In the genomic region with DNA sequence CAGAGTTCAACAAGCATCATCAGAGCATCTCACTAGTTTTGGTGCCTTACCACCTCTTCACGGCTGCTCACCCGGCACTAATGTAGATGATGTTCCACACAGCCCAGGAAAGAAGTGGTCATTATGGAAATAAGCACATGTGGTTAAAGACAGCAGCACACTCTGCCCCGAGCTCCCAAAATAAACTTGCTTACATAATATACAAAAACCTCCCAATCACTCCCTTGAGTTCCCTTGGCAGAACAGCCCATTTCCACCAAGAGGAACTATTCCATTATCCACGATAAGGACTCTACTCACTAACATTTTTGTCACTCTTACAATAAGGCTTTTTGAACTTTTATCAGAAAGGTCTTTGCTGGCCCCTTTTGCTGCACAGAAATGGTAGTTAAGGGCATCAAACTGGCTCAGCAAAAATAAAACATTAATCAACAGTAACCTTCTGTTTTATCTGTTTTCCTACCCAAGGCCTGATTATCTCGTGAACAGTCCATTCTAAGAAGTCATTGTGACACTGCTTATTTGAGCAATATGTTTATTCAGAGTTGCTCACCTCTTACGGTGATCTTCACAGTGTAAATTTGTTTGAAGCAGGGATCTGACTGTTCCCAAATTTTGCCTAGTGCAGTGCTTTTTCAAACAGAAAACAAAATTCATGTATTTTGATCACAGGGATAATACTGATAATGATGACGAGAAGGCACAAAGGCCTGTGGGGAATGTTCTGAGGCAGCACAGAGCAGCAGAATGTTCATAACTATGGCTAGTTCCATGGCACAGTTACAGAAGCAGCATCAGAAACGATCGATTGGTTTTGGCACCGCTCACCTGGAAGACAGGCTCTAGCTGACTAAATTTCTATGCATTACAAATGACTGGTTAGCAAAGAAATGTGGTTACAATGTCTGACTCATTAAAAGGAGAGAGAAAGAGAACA, we compare ENCODE assay signal across 14 cellular contexts.
DNase-seq lines count a peak whose midpoint lies in the region; ATAC-seq and TF ChIP-seq lines count a peak whose summit lies in the region.
"Had no signal": no experiment of that assay in that cellular context is flagged by ENCODE, and none has a peak within 500 bp of the region (broad histone marks: within the 10 kb centered on the region; RNA-seq: fewer than 3 reads in every experiment).

No MANE protein-coding gene starts in this region.

- intact Hi-C loops in uterus (cut with DNase I; ENCODE audit: low total_unique reads), result no loop called here

- TF ChIP-seq POLR2A in uterus (IDR thresholded peaks at IDR 0.05), result no peak

- H3K4me3 ChIP-seq in astrocyte of the spinal cord (ENCODE audit: low read depth, low read length) (no peak overlapping the region), uterus (no peak overlapping the region)

- DNase-seq in NCI-H526 (lab: John Stamatoyannopoulos, UW) (peak; percentile 0 to 31), NCI-H526 treated with DMSO at 0.1 percent for 48 hours (lab: John Stamatoyannopoulos, UW) (no peak), astrocyte of the spinal cord (ENCODE audit: low read depth, low spot score) (peak; percentile 84), left lobe of liver (ENCODE audit: low spot score) (peak; percentile 88), uterus (peak; percentile 34 to 66), NCI-H748 treated with DMSO at 0.1 percent for 48 hours (lab: John Stamatoyannopoulos, UW) (no peak), SK-N-DZ (ENCODE audit: low spot score) (no peak)
- DNase-seq: dermis blood vessel endothelial cell, DMS79 treated with DMSO at 0.1 percent for 48 hours, IMR-90, NCI-H524, T-helper 17 cell had no signal

- ATAC-seq in left lobe of liver, result peak; percentile 83
- ATAC-seq in HG02870 (IDR thresholded peaks at IDR 0.05; ENCODE audit: unreplicated experiment), result no peak
- ATAC-seq: T-helper 17 cell had no signal

- H3K27ac ChIP-seq in uterus, result peak overlapping the region; percentile 83 to 90
- H3K27ac ChIP-seq: 22Rv1 had no signal

- in situ Hi-C loops in astrocyte of the spinal cord (cut with HindIII; ENCODE audit: low sequenced_read_pairs), result no loop called here

- H3K27me3 ChIP-seq in uterus, result no peaks in the 10 kb centered on the region

- H3K4me1 ChIP-seq in uterus, result peaks cover 0 to 10% of the 10 kb centered on the region in 2 donors

- no peaks in the 10 kb centered on the region for H3K9me3 ChIP-seq in uterus

- TF ChIP-seq CTCF in astrocyte of the spinal cord (IDR thresholded peaks at IDR 0.05; ENCODE audit: low read depth, low read length) (no peak), uterus (IDR thresholded peaks at IDR 0.05) (peak in 1 of 4 experiments; percentile 10)

- H3K36me3 ChIP-seq in uterus, result no peaks in the 10 kb centered on the region

Comparison
In these comparisons a context has a peak if more than half of its experiments do, and no peak if none do; other contexts are left out.
1. DNase-seq: peak in NCI-H526 (2 of 2), astrocyte of the spinal cord (single experiment), left lobe of liver (single experiment) and uterus (2 of 2); none in NCI-H526 treated with DMSO at 0.1 percent for 48 hours (single experiment), NCI-H748 treated with DMSO at 0.1 percent for 48 hours (single experiment) and SK-N-DZ (single experiment).